In the genomic region with DNA sequence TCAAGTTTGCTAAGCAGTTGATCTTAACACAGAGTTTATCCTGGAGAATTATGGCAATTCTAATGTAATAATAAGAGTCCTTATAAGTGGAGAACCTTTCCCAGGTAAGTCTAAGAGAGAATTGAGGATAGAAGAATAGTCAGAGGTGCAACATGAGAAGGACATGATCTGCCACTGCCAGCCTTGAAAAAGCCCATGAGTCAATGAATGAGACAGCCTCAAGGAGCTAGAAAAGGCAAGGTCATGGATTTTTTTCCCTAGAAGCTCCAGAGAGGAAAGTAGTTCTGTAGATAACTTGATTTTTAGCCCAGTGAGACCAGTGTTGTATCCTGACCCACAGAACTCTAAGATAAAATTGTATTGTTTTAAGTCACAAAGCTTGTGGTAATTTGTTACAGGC, we compare ENCODE assay signal across 23 cellular contexts. TPM values are rescaled to one million over a fixed set of nuclear protein-coding genes. Genes with fewer than 3 reads are reported as not detected.
DNase-seq lines count a peak whose midpoint lies in the region; ATAC-seq, FAIRE-seq and TF ChIP-seq lines count a peak whose summit lies in the region.
"Had no signal": no experiment of that assay in that cellular context is flagged by ENCODE, and none has a peak within 500 bp of the region (broad histone marks: within the 10 kb centered on the region; RNA-seq: fewer than 3 reads in every experiment).

No MANE protein-coding gene starts in this region.

- DNase-seq in ELR (ENCODE audit: low read depth) (peak; percentile 37), M059J (ENCODE audit: low read depth) (peak; percentile 12), bronchial epithelial cell (ENCODE audit: low read depth) (peak; percentile 46), urothelium cell line (ENCODE audit: low spot score) (peak; percentile 13), medulla oblongata (ENCODE audit: extremely low spot score) (no peak)
- DNase-seq in activated naive CD4-positive, alpha-beta T cell treated with anti-CD3 and anti-CD28 coated beads, Interleukin-2, amount 50 U/mL, for 16 hours = no peak
- DNase-seq: ACHN; BE2C; C1 segment of cervical spinal cord; CD4-positive, CD25-positive, alpha-beta regulatory T cell; CD8-positive, alpha-beta memory T cell; COR-L47; DMS 273 treated with DMSO at 0.1 percent for 48 hours; DND-41; GDM1; GM23248; HCEC 1CT had no signal

- ATAC-seq in HG02642 (IDR thresholded peaks at IDR 0.05; ENCODE audit: poor library complexity, unreplicated experiment) = no peak
- ATAC-seq: HepG2 had no signal

- H3K36me3 ChIP-seq in bronchial epithelial cell (ENCODE audit: control insufficient read depth, insufficient read depth, low read length) = no peaks in the 10 kb centered on the region
- H3K36me3 ChIP-seq: BE2C had no signal

- FAIRE-seq in bronchial epithelial cell (lab: Jason Lieb, UNC) = no peak
- no peak for FAIRE-seq in urothelium cell line (lab: Jason Lieb, UNC)
- FAIRE-seq: A204.1, GM12892, GM18507, H54, HepG2 had no signal

- no peak overlapping the region for H3K4me3 ChIP-seq in bronchial epithelial cell (ENCODE audit: low read depth, low read length)
- H3K4me3 ChIP-seq: GM23248 had no signal

- no peaks in the 10 kb centered on the region for H3K27me3 ChIP-seq in bronchial epithelial cell (ENCODE audit: control insufficient read depth, insufficient read depth, low read length)
- H3K27me3 ChIP-seq: BE2C had no signal

- TF ChIP-seq CTCF in bronchial epithelial cell (IDR thresholded peaks at IDR 0.05; ENCODE audit: insufficient read depth, low read length, severe bottlenecking) = no peak

RNA-seq across cellular contexts. Expression of a gene that starts 16.9 kb away (rescaled TPM):
- total RNA-seq in M059J (2014; rRNA removed; shearing (Covaris generic)) = not detected in 2 replicates
- not detected in 2 replicates for total RNA-seq in bronchial epithelial cell
- total RNA-seq: GM23248, HepG2 had no signal

Comparison
In these comparisons a context has a peak if more than half of its experiments do, and no peak if none do; other contexts are left out.
1. DNase-seq: peak in ELR (single experiment), M059J (single experiment), bronchial epithelial cell (single experiment) and urothelium cell line (single experiment); none in medulla oblongata (single experiment) and activated naive CD4-positive, alpha-beta T cell treated with anti-CD3 and anti-CD28 coated beads, Interleukin-2, amount 50 U/mL, for 16 hours (single experiment).